ENCODE assay signal across 7 cellular contexts in the genomic region with DNA sequence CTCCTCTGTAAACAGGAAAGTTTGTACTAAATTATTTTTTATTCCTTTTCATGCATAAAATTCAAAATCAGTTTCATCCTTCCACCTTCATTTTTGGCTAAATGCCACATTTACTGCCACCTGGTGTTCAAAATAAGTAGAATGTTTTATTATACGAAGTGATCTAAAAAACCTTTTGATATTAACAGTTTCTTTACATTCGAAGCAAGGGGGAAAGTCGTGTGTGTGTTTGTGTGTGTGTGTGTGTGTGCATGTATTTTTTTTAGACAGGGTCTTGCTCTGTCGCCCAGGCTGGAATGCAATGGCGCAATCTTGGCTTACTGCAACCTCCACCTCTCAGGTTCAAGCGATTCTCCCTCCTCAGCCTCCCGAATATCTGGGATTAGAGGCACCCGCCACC. TPM values are rescaled to one million over a fixed set of nuclear protein-coding genes. Genes with fewer than 3 reads are reported as not detected.
DNase-seq lines count a peak whose midpoint lies in the region; ATAC-seq, FAIRE-seq and TF ChIP-seq lines count a peak whose summit lies in the region.

No MANE protein-coding gene starts in this region.

- H3K9me3 ChIP-seq in pancreas, result no peaks in the 10 kb centered on the region

- 45 to 48% methylated on average over 8 of the region's 8 CpGs for WGBS in pancreas, 2 donors

- peak; percentile 77 for FAIRE-seq in pancreas (lab: Jason Lieb, UNC)

- TF ChIP-seq CTCF in cardiac fibroblast (IDR thresholded peaks at IDR 0.05; ENCODE audit: low read depth, low read length), result peak; percentile 29
- TF ChIP-seq CTCF in pancreas (IDR thresholded peaks at IDR 0.05), result peak in 3 of 4 donors; percentile 10 to 43 (median 36)

- H3K4me1 ChIP-seq in pancreas, result peaks cover 0 to 3% (median 0%) of the 10 kb centered on the region in 3 donors

- H3K27me3 ChIP-seq in pancreas, result no peaks in the 10 kb centered on the region

- H3K36me3 ChIP-seq in pancreas, result no peaks in the 10 kb centered on the region

- ATAC-seq in pancreas (peak in 3 of 4 donors; percentile 50 to 56 (median 54)), HG03095 (IDR thresholded peaks at IDR 0.05; ENCODE audit: unreplicated experiment) (no peak)

- intact Hi-C loops in pancreas (cut with DNase I), result no loop called here

- no peak overlapping the region for H3K4me3 ChIP-seq in cardiac fibroblast (replicated peaks in 1 of 2; ENCODE audit: low read depth in 2 of 2, low read length in 2 of 2)
- H3K4me3 ChIP-seq in pancreas, result no peak overlapping the region

- H3K27ac ChIP-seq in pancreas, result no peak overlapping the region

- peak; percentile 40 for DNase-seq in GM03348 (ENCODE audit: low spot score)
- DNase-seq in LoVo (ENCODE audit: low spot score), result peak; percentile 26
- peak; percentile 53 to 66 for DNase-seq in cardiac fibroblast (ENCODE audit: low read depth in 2 of 2)
- DNase-seq in pancreas, result no peak
- no peak for DNase-seq in germinal center (ENCODE audit: low spot score)
- DNase-seq in SHP77 treated with DMSO at 0.1 percent for 48 hours (lab: John Stamatoyannopoulos, UW), result no peak

RNA-seq across cellular contexts. Expression of a gene that starts 9.0 kb away (rescaled TPM):
- 10 to 100 TPM in 1 of 6 donors, 1 to 10 TPM in 5; 2.8 to 20.5 (median 3.6) TPM for total RNA-seq in pancreas
- 1 to 10 TPM; 1.6 to 3.3 TPM for polyA plus RNA-seq in pancreas

Comparison
In these comparisons a context has a peak if more than half of its experiments do, and no peak if none do; other contexts are left out.
1. DNase-seq: peak in GM03348 (single experiment), LoVo (single experiment) and cardiac fibroblast (2 of 2); none in pancreas (0 of 6), germinal center (single experiment) and SHP77 treated with DMSO at 0.1 percent for 48 hours (single experiment).